In the genomic region with DNA sequence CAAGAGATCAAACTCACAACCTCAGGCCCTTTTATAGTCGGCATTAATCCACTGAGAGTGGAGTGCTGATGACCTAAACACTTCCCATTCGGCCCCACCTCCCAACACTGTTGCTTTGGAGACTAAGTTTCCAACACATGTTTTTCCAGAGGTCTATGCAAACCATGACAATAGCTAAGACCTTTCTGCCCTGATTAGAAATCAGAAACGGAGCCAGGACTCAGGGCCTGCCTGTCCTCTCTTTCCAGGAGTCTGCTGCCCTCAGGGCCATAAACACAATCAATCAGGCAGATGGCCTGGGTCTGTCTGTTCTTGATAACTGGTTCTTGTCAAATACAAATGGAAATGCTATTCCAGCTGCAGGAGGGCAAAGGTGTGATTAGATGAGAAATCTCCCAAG, we compare ENCODE assay signal across 16 cellular contexts.
"Had no signal": no experiment of that assay in that cellular context is flagged by ENCODE, and none has a peak within 500 bp of the region (broad histone marks: within the 10 kb centered on the region; RNA-seq: fewer than 3 reads in every experiment).

No MANE protein-coding gene starts in this region.

- H3K27me3 ChIP-seq: neutrophil, right lobe of liver, tibial nerve had no signal

- H3K36me3 ChIP-seq: lower lobe of right lung, neutrophil, right lobe of liver, tibial nerve had no signal

- H3K27ac ChIP-seq: lower lobe of right lung, neutrophil, right lobe of liver, tibial nerve, VCaP had no signal

- H3K4me1 Mint-ChIP-seq: activated CD4-positive, alpha-beta memory T cell treated with anti-CD3 and anti-CD28 coated beads, Interleukin-2, amount 10 ng/mL, durations not matched to agents 7 days and 5 days; activated naive CD8-positive, alpha-beta T cell treated with anti-CD3 and anti-CD28 coated beads for 36 hours; naive B cell had no signal

- H3K4me1 ChIP-seq: lower lobe of right lung, right lobe of liver, tibial nerve had no signal

- ATAC-seq: activated T-cell treated with anti-CD3 and anti-CD28 coated beads, Interleukin-2, amount 50 U/mL, for 72 hours; lower lobe of right lung; right lobe of liver; stimulated activated effector memory CD8-positive, alpha-beta T cell treated with anti-CD3 and anti-CD28 coated beads, Interleukin-12 subunit alpha, Interleukin-12 subunit beta, amount 100 ng/mL, for 72 hours had no signal

- H3K36me3 Mint-ChIP-seq: stimulated activated effector memory CD8-positive, alpha-beta T cell treated with anti-CD3 and anti-CD28 coated beads, Interleukin-12 subunit alpha, Interleukin-12 subunit beta, amount 100 ng/mL, for 72 hours had no signal

- H3K27ac Mint-ChIP-seq: activated CD4-positive, alpha-beta memory T cell treated with anti-CD3 and anti-CD28 coated beads, Interleukin-2, amount 10 ng/mL, durations not matched to agents 7 days and 5 days; activated naive CD8-positive, alpha-beta T cell treated with anti-CD3 and anti-CD28 coated beads for 36 hours; activated T-cell treated with anti-CD3 and anti-CD28 coated beads, Interleukin-2, amount 50 U/mL, for 72 hours; progenitor cell of endocrine pancreas; stimulated activated effector memory CD8-positive, alpha-beta T cell treated with anti-CD3 and anti-CD28 coated beads, Interleukin-12 subunit alpha, Interleukin-12 subunit beta, amount 100 ng/mL, for 72 hours had no signal

- DNase-seq: activated CD4-positive, alpha-beta memory T cell treated with anti-CD3 and anti-CD28 coated beads, Interleukin-2, amount 10 ng/mL, durations not matched to agents 7 days and 5 days; activated gamma-delta T cell treated with Interleukin-2 at 50 U/mL for 16 hours; activated naive CD8-positive, alpha-beta T cell treated with anti-CD3 and anti-CD28 coated beads for 36 hours; activated T-cell treated with anti-CD3 and anti-CD28 coated beads, Interleukin-2, amount 50 U/mL, for 72 hours; anterior cingulate cortex; foreskin melanocyte; kidney; lower lobe of right lung; naive B cell; right lobe of liver; T1000 had no signal

- H3K4me3 ChIP-seq: lower lobe of right lung, right lobe of liver, tibial nerve had no signal

- H3K4me3 Mint-ChIP-seq: activated CD4-positive, alpha-beta memory T cell treated with anti-CD3 and anti-CD28 coated beads, Interleukin-2, amount 10 ng/mL, durations not matched to agents 7 days and 5 days; activated naive CD8-positive, alpha-beta T cell treated with anti-CD3 and anti-CD28 coated beads for 36 hours; activated T-cell treated with anti-CD3 and anti-CD28 coated beads, Interleukin-2, amount 50 U/mL, for 72 hours; naive B cell; stimulated activated effector memory CD8-positive, alpha-beta T cell treated with anti-CD3 and anti-CD28 coated beads, Interleukin-12 subunit alpha, Interleukin-12 subunit beta, amount 100 ng/mL, for 72 hours had no signal

- H3K9me3 ChIP-seq: lower lobe of right lung, neutrophil, right lobe of liver, tibial nerve had no signal
